1 cellular context compared by ENCODE assay signal in the genomic region with DNA sequence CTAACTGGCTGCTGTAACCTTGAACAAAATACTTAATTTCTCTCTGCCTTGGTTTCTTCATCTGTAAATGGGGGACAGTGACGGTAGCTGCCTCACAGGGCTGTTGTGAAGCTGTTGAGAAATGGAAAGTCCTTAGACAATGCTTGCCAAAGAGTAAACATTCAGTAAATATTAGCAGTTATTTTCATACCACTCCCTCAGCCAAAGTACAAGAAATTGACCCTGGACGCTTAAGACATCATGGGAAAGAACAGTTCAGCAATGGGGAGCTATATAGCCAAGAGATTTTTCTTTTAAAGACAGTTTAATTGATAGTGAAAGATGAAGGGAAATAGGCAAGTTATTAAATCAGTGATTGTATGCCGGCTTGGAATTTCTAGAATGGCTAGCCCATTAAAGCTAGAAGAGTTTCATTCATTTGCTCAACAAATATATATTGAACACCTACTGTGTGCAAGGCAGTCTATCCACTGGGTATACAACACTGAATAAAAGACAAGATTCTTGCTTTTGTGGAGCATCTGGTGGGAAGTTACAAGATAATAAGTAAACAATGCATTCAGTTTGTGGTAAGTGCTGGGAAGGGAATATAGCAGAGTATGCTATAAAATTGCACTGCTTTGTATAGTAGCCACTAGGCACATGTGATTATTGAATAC.
A peak's percentile ranks its signal among the peaks of the same experiment; 100 is the strongest.
TF ChIP-seq lines count a peak whose summit lies in the region.

No MANE protein-coding gene starts in this region.

TF ChIP-seq in liver, 16 proteins besides CTCF, POLR2A, EP300 and RAD21 (continued from another document):
- TF ChIP-seq REST (IDR thresholded peaks at IDR 0.05) = no peak
- no peak for TF ChIP-seq FOXA1 (IDR thresholded peaks at IDR 0.05)
- no peak for TF ChIP-seq HNF4G (IDR thresholded peaks at IDR 0.05)
- peak; percentile 18 to 42 for TF ChIP-seq RXRA (IDR thresholded peaks at IDR 0.05)
- TF ChIP-seq, protein P1, sequence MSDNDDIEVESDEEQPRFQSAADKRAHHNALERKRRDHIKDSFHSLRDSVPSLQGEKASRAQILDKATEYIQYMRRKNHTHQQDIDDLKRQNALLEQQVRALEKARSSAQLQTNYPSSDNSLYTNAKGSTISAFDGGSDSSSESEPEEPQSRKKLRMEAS (IDR thresholded peaks at IDR 0.05) = no peak
- TF ChIP-seq TAF1 (conservative IDR thresholded peaks at IDR 0.05) = no peak
- TF ChIP-seq, protein P2, sequence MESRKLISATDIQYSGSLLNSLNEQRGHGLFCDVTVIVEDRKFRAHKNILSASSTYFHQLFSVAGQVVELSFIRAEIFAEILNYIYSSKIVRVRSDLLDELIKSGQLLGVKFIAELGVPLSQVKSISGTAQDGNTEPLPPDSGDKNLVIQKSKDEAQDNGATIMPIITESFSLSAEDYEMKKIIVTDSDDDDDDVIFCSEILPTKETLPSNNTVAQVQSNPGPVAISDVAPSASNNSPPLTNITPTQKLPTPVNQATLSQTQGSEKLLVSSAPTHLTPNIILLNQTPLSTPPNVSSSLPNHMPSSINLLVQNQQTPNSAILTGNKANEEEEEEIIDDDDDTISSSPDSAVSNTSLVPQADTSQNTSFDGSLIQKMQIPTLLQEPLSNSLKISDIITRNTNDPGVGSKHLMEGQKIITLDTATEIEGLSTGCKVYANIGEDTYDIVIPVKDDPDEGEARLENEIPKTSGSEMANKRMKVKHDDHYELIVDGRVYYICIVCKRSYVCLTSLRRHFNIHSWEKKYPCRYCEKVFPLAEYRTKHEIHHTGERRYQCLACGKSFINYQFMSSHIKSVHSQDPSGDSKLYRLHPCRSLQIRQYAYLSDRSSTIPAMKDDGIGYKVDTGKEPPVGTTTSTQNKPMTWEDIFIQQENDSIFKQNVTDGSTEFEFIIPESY (IDR thresholded peaks at IDR 0.05) = no peak
- TF ChIP-seq YY1 (IDR thresholded peaks at IDR 0.05) = peak; percentile 29
- TF ChIP-seq EGR1 (IDR thresholded peaks at IDR 0.05; ENCODE audit: low read depth in 2 of 2) = no peak
- no peak for TF ChIP-seq ATF3 (IDR thresholded peaks at IDR 0.05)
- TF ChIP-seq GABPA (IDR thresholded peaks at IDR 0.05 in 1 of 2, conservative IDR thresholded peaks at IDR 0.05 in 1 of 2) = no peak
- TF ChIP-seq FOXA2 (IDR thresholded peaks at IDR 0.05) = no peak
